ENCODE assay signal across 1 cellular context in the genomic region with DNA sequence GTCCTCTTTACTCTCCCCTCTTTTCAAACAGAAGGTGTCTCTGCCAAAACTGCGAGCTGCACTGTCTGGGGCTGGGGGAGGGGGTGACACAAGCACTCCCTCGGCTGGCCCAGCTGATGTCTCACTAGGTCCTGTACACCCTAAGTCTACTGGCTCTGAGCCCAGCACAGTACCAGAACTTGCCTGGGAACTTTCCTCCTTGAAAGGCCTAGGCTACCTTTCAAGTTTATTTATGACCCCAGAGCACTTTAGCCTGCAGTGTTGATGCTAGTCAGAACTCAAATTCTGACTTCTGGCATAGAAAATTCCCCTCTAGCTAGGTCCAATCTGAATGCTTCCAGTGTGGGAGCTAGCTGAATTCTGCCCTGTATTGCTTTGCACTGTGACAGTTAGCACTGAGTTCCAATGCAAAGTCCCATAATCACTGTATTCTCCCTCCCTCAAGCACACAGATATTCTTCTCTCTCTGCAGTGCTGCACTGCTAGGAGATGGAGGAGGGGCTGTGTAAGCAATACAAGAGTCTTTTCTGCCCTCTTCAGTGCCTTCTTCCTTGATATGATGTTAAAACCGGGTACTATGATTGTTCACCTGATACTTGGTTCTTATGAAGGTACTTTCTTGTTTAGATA.
TF ChIP-seq lines count a peak whose summit lies in the region.

No MANE protein-coding gene starts in this region.

TF ChIP-seq in WTC11, 78 proteins besides CTCF, POLR2A, EP300 and RAD21 (continued from another document):
- TF ChIP-seq, protein P1, sequence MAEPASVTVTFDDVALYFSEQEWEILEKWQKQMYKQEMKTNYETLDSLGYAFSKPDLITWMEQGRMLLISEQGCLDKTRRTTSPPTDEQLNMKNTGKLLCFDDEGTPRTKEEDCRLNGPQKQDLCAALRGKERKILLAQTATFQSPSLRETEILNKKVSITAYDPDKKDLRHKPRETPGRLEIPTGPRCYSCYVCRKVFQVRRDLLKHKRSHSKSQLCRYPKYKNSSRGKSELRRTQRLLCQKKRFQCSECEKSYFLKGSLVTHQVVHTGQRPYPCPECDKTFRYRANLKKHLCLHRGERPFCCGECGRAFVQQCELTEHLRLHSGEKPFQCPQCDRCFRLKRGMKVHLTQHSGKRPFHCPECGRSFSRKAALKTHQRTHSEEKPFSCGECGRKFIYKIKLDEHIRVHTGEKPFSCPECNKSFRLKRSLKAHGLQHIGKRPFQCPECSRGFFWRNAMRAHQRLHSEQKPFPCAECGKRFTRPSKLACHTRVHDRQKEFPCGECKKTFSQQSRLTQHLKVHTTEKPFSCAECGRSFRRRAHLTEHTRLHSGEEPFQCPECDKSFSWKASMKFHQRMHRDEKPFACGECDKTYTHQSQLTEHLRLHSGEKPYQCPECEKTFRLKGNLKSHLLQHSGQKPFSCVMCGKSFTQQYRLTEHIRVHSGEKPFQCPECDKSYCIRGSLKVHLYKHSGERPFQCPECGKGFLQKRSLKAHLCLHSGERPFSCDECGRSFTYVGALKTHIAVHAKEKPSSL (CRISPR knock-in tag; conservative IDR thresholded peaks at IDR 0.05) = no peak
- no peak for TF ChIP-seq HMGA2 (CRISPR knock-in tag; IDR thresholded peaks at IDR 0.05)
- no peak for TF ChIP-seq ETV6 (CRISPR knock-in tag; IDR thresholded peaks at IDR 0.05)
- TF ChIP-seq, protein P2, sequence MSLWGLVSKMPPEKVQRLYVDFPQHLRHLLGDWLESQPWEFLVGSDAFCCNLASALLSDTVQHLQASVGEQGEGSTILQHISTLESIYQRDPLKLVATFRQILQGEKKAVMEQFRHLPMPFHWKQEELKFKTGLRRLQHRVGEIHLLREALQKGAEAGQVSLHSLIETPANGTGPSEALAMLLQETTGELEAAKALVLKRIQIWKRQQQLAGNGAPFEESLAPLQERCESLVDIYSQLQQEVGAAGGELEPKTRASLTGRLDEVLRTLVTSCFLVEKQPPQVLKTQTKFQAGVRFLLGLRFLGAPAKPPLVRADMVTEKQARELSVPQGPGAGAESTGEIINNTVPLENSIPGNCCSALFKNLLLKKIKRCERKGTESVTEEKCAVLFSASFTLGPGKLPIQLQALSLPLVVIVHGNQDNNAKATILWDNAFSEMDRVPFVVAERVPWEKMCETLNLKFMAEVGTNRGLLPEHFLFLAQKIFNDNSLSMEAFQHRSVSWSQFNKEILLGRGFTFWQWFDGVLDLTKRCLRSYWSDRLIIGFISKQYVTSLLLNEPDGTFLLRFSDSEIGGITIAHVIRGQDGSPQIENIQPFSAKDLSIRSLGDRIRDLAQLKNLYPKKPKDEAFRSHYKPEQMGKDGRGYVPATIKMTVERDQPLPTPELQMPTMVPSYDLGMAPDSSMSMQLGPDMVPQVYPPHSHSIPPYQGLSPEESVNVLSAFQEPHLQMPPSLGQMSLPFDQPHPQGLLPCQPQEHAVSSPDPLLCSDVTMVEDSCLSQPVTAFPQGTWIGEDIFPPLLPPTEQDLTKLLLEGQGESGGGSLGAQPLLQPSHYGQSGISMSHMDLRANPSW (CRISPR knock-in tag; conservative IDR thresholded peaks at IDR 0.05; ENCODE audit: low read depth) = no peak
- TF ChIP-seq CBFB (CRISPR knock-in tag; IDR thresholded peaks at IDR 0.05; ENCODE audit: low read depth) = no peak
- TF ChIP-seq NFATC4 (CRISPR knock-in tag; IDR thresholded peaks at IDR 0.05) = no peak
- TF ChIP-seq JUN (CRISPR knock-in tag; IDR thresholded peaks at IDR 0.05) = no peak
- TF ChIP-seq ZNF263 (CRISPR knock-in tag; IDR thresholded peaks at IDR 0.05; ENCODE audit: low read depth) = no peak
- no peak for TF ChIP-seq ZNF121 (CRISPR knock-in tag; IDR thresholded peaks at IDR 0.05)
